ENCODE assay signal across 29 cellular contexts in genomic region chr1:152449661-152450060, GRCh38. TPM values are rescaled to one million over a fixed set of nuclear protein-coding genes. Genes with fewer than 3 reads are reported as not detected.
A peak's percentile ranks its signal among the peaks of the same experiment; 100 is the strongest.
DNase-seq lines count a peak whose midpoint lies in the region; ATAC-seq, FAIRE-seq and TF ChIP-seq lines count a peak whose summit lies in the region.
"Had no signal": no experiment of that assay in that cellular context is flagged by ENCODE, and none has a peak within 500 bp of the region (broad histone marks: within the 10 kb centered on the region; RNA-seq: fewer than 3 reads in every experiment).

No MANE protein-coding gene starts in this region.

- no peak for TF ChIP-seq EP300 in GM12878 (IDR thresholded peaks at IDR 0.05; ENCODE audit: borderline replicate concordance in 1 of 2, control insufficient read depth in 1 of 2, low read depth in 2 of 2, low read length in 2 of 2)
- TF ChIP-seq EP300 in esophagus muscularis mucosa (IDR thresholded peaks at IDR 0.05), result no peak

- peak overlapping the region; percentile 90 for H3K4me3 ChIP-seq in KMS-11 (IDR thresholded peaks at IDR 0.05; ENCODE audit: insufficient read depth, low read depth, low read length)
- no peak overlapping the region for H3K4me3 ChIP-seq in MM.1S (ENCODE audit: low read length)
- no peak overlapping the region for H3K4me3 ChIP-seq in GM12878
- no peak overlapping the region for H3K4me3 ChIP-seq in esophagus muscularis mucosa
- no peak overlapping the region for H3K4me3 ChIP-seq in SJCRH30
- H3K4me3 ChIP-seq: BLaER1 had no signal

- peak overlapping the region; percentile 29; the same call in 1 of the 2 replicates for H3K27ac ChIP-seq in KMS-11
- H3K27ac ChIP-seq in MM.1S (ENCODE audit: low read length), result no peak overlapping the region
- H3K27ac ChIP-seq in GM12878 (ENCODE audit: control insufficient read depth, insufficient read depth), result no peak overlapping the region
- H3K27ac ChIP-seq in esophagus muscularis mucosa (replicated peaks in 1 of 4), result no peak overlapping the region
- no peak overlapping the region for H3K27ac ChIP-seq in SJCRH30
- H3K27ac ChIP-seq: BLaER1 had no signal

- H4K20me1 ChIP-seq in KMS-11 (ENCODE audit: insufficient read depth), result no peaks in the 10 kb centered on the region
- H4K20me1 ChIP-seq in MM.1S (ENCODE audit: insufficient read depth, low read length), result no peaks in the 10 kb centered on the region
- no peaks in the 10 kb centered on the region for H4K20me1 ChIP-seq in GM12878 (ENCODE audit: control insufficient read depth, insufficient read depth)
- H4K20me1 ChIP-seq: BLaER1 had no signal

- 17% methylated on average over 2 of the region's 2 CpGs for WGBS in GM12878 (ENCODE audit: insufficient coverage, insufficient replicate concordance, low lambda C conversion rate, missing lambda C conversion rate)
- WGBS in esophagus muscularis mucosa, result 77% methylated on average over 2 of the region's 2 CpGs

- in situ Hi-C loops in GM12878 (cut with MboI), result no loop called here

- ATAC-seq in GM12878 (no peak), HG03280 (IDR thresholded peaks at IDR 0.05; ENCODE audit: unreplicated experiment) (no peak), Right ventricle myocardium inferior (no peak)

- SMC1A ChIA-PET in GM12878 (lab: Charles Lee; ENCODE audit: uncharacterized antibody, unreplicated experiment), result interaction anchor here (1.5 kb wide), 1 partner anchor 51 kb away, joined by 3 read pairs; no protein-coding TSS in a partner anchor

- RAD21 ChIA-PET in GM12878 (lab: Charles Lee; ENCODE audit: unreplicated experiment), result interaction anchor here (1.4 to 2.4 kb wide), 2 partner anchors 9 kb away, joined by 5 to 17 read pairs; no protein-coding TSS in a partner anchor

- H3K4me2 ChIP-seq in KMS-11 (peak overlapping the region; percentile 64), MM.1S (ENCODE audit: low read depth, low read length) (peak overlapping the region; percentile 36), GM12878 (ENCODE audit: control insufficient read depth, insufficient read depth) (no peak overlapping the region)
- H3K4me2 ChIP-seq: BLaER1 had no signal

- H3K36me3 ChIP-seq in KMS-11 (ENCODE audit: insufficient read depth), result no peaks in the 10 kb centered on the region
- no peaks in the 10 kb centered on the region for H3K36me3 ChIP-seq in MM.1S (replicated peaks; ENCODE audit: insufficient read depth, low read length)
- H3K36me3 ChIP-seq in GM12878 (ENCODE audit: control insufficient read depth in 2 of 2, insufficient read depth in 2 of 2, low read length in 1 of 2), result no peaks in the 10 kb centered on the region
- no peaks in the 10 kb centered on the region for H3K36me3 ChIP-seq in esophagus muscularis mucosa
- H3K36me3 ChIP-seq in SJCRH30, result no peaks in the 10 kb centered on the region
- H3K36me3 ChIP-seq: BE2C, BLaER1 had no signal

- DNase-seq in MM.1S (peak; percentile 48), GM12878 (ENCODE audit: low read depth, low spot score) (no peak), esophagus muscularis mucosa (ENCODE audit: extremely low spot score) (peak; percentile 79), Right ventricle myocardium inferior (ENCODE audit: missing footprints) (no peak), HUDEP-2 (lab: John Stamatoyannopoulos, UW; ENCODE audit: unreplicated experiment in 76 of 76) (no peak), SJCRH30 (no peak)
- DNase-seq: 8988T; ACHN; BE2C; C1 segment of cervical spinal cord; CD4-positive, alpha-beta memory T cell; CD4-positive, CD25-positive, alpha-beta regulatory T cell; CD8-positive, alpha-beta memory T cell; COR-L47; DMS 273 treated with DMSO at 0.1 percent for 48 hours; DMS153; DMS53; DMS79 treated with DMSO at 0.1 percent for 48 hours; GF-D8 had no signal

- no peak overlapping the region for H3K9ac ChIP-seq in KMS-11
- H3K9ac ChIP-seq in MM.1S (ENCODE audit: low read length), result no peak overlapping the region
- H3K9ac ChIP-seq in GM12878 (ENCODE audit: control insufficient read depth, insufficient read depth, low read length), result no peak overlapping the region
- H3K9ac ChIP-seq: BLaER1 had no signal

- H3K9me3 ChIP-seq in MM.1S (replicated peaks; ENCODE audit: insufficient read depth, low read length) (no peaks in the 10 kb centered on the region), GM12878 (replicated peaks; ENCODE audit: control insufficient read depth, insufficient read depth, low read length) (no peaks in the 10 kb centered on the region), esophagus muscularis mucosa (no peaks in the 10 kb centered on the region), SJCRH30 (replicated peaks) (no peaks in the 10 kb centered on the region)
- H3K9me3 ChIP-seq: BE2C had no signal

- TF ChIP-seq POLR2A in GM12878 (IDR thresholded peaks at IDR 0.05; ENCODE audit: low read depth, low read length) (no peak), esophagus muscularis mucosa (IDR thresholded peaks at IDR 0.05; ENCODE audit: low read depth) (no peak)

- POLR2A ChIA-PET in GM12878 (lab: Charles Lee), result no interaction called here

- FAIRE-seq in GM12878 (lab: Jason Lieb, UNC), result no peak
- FAIRE-seq: A204.1, G401.6, GM12892, GM18507 had no signal

- no peak for TF ChIP-seq RAD21 in GM12878 (IDR thresholded peaks at IDR 0.05; ENCODE audit: insufficient read depth, low read depth, low read length)

- CTCF ChIA-PET in GM12878 (lab: Yijun Ruan, JAX), result interaction anchor here (0.8 to 2.9 kb wide), 3 partner anchors 9 to 261 kb away, joined by 3 to 49 read pairs (median 4); no protein-coding TSS in a partner anchor

- H3F3A ChIP-seq in MM.1S (ENCODE audit: insufficient read depth, low read length), result peaks cover 16% of the 10 kb centered on the region

- H3K79me2 ChIP-seq in KMS-11 (ENCODE audit: insufficient read depth, low read depth) (no peaks in the 10 kb centered on the region), MM.1S (ENCODE audit: low read length) (no peaks in the 10 kb centered on the region), GM12878 (ENCODE audit: control insufficient read depth, insufficient read depth, low read length) (no peaks in the 10 kb centered on the region)

- intact Hi-C loops in GM12878 (cut with micrococcal nuclease; ENCODE audit: unreplicated experiment), result no loop called here
- intact Hi-C loops in esophagus muscularis mucosa (cut with DNase I), result no loop called here
- intact Hi-C loops in Right ventricle myocardium inferior (cut with DNase I), result no loop called here

- no peaks in the 10 kb centered on the region for H3K9me2 ChIP-seq in MM.1S (replicated peaks; ENCODE audit: insufficient read depth, low read length)

- H3K27me3 ChIP-seq in KMS-11 (ENCODE audit: insufficient read depth, low read depth), result no peaks in the 10 kb centered on the region
- H3K27me3 ChIP-seq in MM.1S (replicated peaks; ENCODE audit: insufficient read depth, low read length), result peaks cover 5% of the 10 kb centered on the region; the same call in 1 of the 2 replicates
- H3K27me3 ChIP-seq in GM12878 (replicated peaks in 1 of 2; ENCODE audit: control insufficient read depth in 2 of 2, insufficient read depth in 2 of 2, low read length in 1 of 2), result peaks cover 0 to 3% of the 10 kb centered on the region in 2 experiments; a peak in 2 of 4 replicates
- H3K27me3 ChIP-seq in esophagus muscularis mucosa, result no peaks in the 10 kb centered on the region
- H3K27me3 ChIP-seq in SJCRH30, result no peaks in the 10 kb centered on the region
- H3K27me3 ChIP-seq: BE2C, BLaER1 had no signal

- H3K4me1 ChIP-seq in KMS-11 (ENCODE audit: low read depth, poor library complexity, severe bottlenecking) (peaks cover 73% of the 10 kb centered on the region), MM.1S (ENCODE audit: low read length) (peaks cover 35% of the 10 kb centered on the region), GM12878 (ENCODE audit: control insufficient read depth, insufficient read depth, low read length) (no peaks in the 10 kb centered on the region), esophagus muscularis mucosa (no peaks in the 10 kb centered on the region), SJCRH30 (no peaks in the 10 kb centered on the region)
- H3K4me1 ChIP-seq: BE2C had no signal

- TF ChIP-seq CTCF in KMS-11 (conservative IDR thresholded peaks at IDR 0.05; ENCODE audit: low read depth, low read length) (no peak), MM.1S (IDR thresholded peaks at IDR 0.05; ENCODE audit: low read length) (no peak), GM12878 (IDR thresholded peaks at IDR 0.05 in 2 of 3, conservative IDR thresholded peaks at IDR 0.05 in 1 of 3; ENCODE audit: control insufficient read depth in 2 of 3, extremely low read depth in 1 of 3, insufficient read depth in 1 of 3, low read depth in 3 of 3, low read length in 3 of 3) (no peak), esophagus muscularis mucosa (IDR thresholded peaks at IDR 0.05) (no peak)

- peak overlapping the region; percentile 1; the same call in 1 of the 2 replicates for H2AFZ ChIP-seq in KMS-11 (ENCODE audit: low read depth)
- H2AFZ ChIP-seq in MM.1S (ENCODE audit: low read length), result no peak overlapping the region
- H2AFZ ChIP-seq in GM12878 (ENCODE audit: control insufficient read depth, low read depth, low read length), result no peak overlapping the region

- no TSS peak for BruUV-seq in GM12878 (replicated peaks; lab: Mats Ljungman, UMichigan)

TF ChIP-seq in GM12878, 131 proteins besides CTCF, POLR2A, EP300 and RAD21 (continues in another document):
- TF ChIP-seq MTA2 (IDR thresholded peaks at IDR 0.05; ENCODE audit: low read depth), result 0 out of 2 replicates have a peak, but pooled peaks have one; percentile 16
- no peak for TF ChIP-seq MEF2B (IDR thresholded peaks at IDR 0.05; ENCODE audit: partially characterized antibody, poor library complexity, severe bottlenecking)

RNA-seq across cellular contexts. Expression of gene CRNN, which starts 35.6 kb away (rescaled TPM):
- not detected in 2 replicates for total RNA-seq in GM12878 (2013; cell fraction: nucleolus; rRNA removed)
- not detected in 2 replicates for total RNA-seq in GM12878 (2014; rRNA removed)
- not detected in 2 replicates for total RNA-seq in GM12878 (2014; rRNA removed; fragmentation: Illumina TruSeq; extraction: Trizol)
- not detected in 2 replicates for total RNA-seq in GM12878 (2021)
- not detected for polyA plus RNA-seq in GM12878 (2011; ENCODE audit: low read depth)
- not detected in 2 replicates for polyA plus RNA-seq in GM12878 (2011; rRNA removed)
- not detected in 2 replicates for polyA plus RNA-seq in GM12878 (2011; cell fraction: cytosol; rRNA removed)
- polyA plus RNA-seq in GM12878 (2011; cell fraction: nucleus; rRNA removed), result not detected in 2 replicates
- not detected in 2 replicates for polyA plus RNA-seq in GM12878 (2012)
- polyA plus RNA-seq in GM12878 (2014; fragmentation: Illumina TruSeq; extraction: Trizol), result not detected in 2 replicates
- polyA plus RNA-seq in GM12878 (2014; fragmentation: Nextera tagmentation; extraction: Ambion mirVana), result not detected
- polyA plus RNA-seq in GM12878 (2014; rRNA removed), result not detected in 2 replicates
- polyA plus RNA-seq in GM12878 (2016; fragmentation: Nextera tagmentation; extraction: Ambion mirVana), result not detected
- not detected in 2 replicates for polyA minus RNA-seq in GM12878 (2011; rRNA and poly(A)+ RNA removed)
- polyA minus RNA-seq in GM12878 (2011; cell fraction: cytosol; rRNA and poly(A)+ RNA removed), result not detected in 2 replicates
- polyA minus RNA-seq in GM12878 (2011; cell fraction: nucleus; rRNA and poly(A)+ RNA removed), result not detected in 2 replicates
- total RNA-seq in esophagus muscularis mucosa, result 1 to 10 TPM in 1 of 4 donors, under 1 TPM in 1, not detected in 2; 0.23 to 3.7 TPM
- total RNA-seq in Right ventricle myocardium inferior, result not detected
- not detected in 2 replicates for total RNA-seq in SJCRH30 (2014; rRNA removed; shearing (Covaris generic))
- total RNA-seq: A673; CD4-positive, alpha-beta memory T cell; CD4-positive, CD25-positive, alpha-beta regulatory T cell; CD8-positive, alpha-beta memory T cell had no signal
- polyA plus RNA-seq: AG04450; CD14-positive monocyte; CD4-positive, alpha-beta memory T cell; CD4-positive, CD25-positive, alpha-beta regulatory T cell; CD8-positive, alpha-beta memory T cell had no signal

Comparison
In these comparisons a context has a peak if more than half of its experiments do, and no peak if none do; other contexts are left out.
1. DNase-seq: peak in MM.1S (single experiment) and esophagus muscularis mucosa (single experiment); none in GM12878 (single experiment), Right ventricle myocardium inferior (single experiment), HUDEP-2 (0 of 76) and SJCRH30 (0 of 2).